Comparison of ENCODE assay signal across 13 cellular contexts in genomic region chr18:46563317-46563716, GRCh38.
"Had no signal": no experiment of that assay in that cellular context is flagged by ENCODE, and none has a peak within 500 bp of the region (broad histone marks: within the 10 kb centered on the region; RNA-seq: fewer than 3 reads in every experiment).

No MANE protein-coding gene starts in this region.

- H3K4me1 Mint-ChIP-seq: activated CD4-positive, alpha-beta memory T cell treated with anti-CD3 and anti-CD28 coated beads, Interleukin-2, amount 10 ng/mL, durations not matched to agents 7 days and 5 days; stimulated activated effector memory CD8-positive, alpha-beta T cell treated with anti-CD3 and anti-CD28 coated beads, Interleukin-12 subunit alpha, Interleukin-12 subunit beta, amount 100 ng/mL, for 72 hours had no signal

- DNase-seq: activated CD4-positive, alpha-beta memory T cell treated with anti-CD3 and anti-CD28 coated beads, Interleukin-2, amount 10 ng/mL, durations not matched to agents 7 days and 5 days; activated CD4-positive, alpha-beta T cell treated with anti-CD3 and anti-CD28 coated beads for 4 hours; activated effector memory CD4-positive, alpha-beta T cell treated with Interleukin-2 at 50 U/mL for 16 hours; activated naive CD4-positive, alpha-beta T cell treated with anti-CD3 and anti-CD28 coated beads, Interleukin-2, amount 50 U/mL, for 16 hours; activated T-cell treated with anti-CD3 and anti-CD28 coated beads, Interleukin-2, amount 50 U/mL, for 24 hours; dermis blood vessel endothelial cell; heart left ventricle; kidney; left ventricle myocardium inferior; nucleus accumbens; tibial artery had no signal

- H3K9me3 Mint-ChIP-seq: activated CD4-positive, alpha-beta memory T cell treated with anti-CD3 and anti-CD28 coated beads, Interleukin-2, amount 10 ng/mL, durations not matched to agents 7 days and 5 days; activated T-cell treated with anti-CD3 and anti-CD28 coated beads, Interleukin-2, amount 50 U/mL, for 24 hours; natural killer cell treated with Interleukin-12 subunit alpha and Interleukin-12 subunit beta and Interleukin-15 and Interleukin-18, amount 100 ng/mL, for 72 hours; stimulated activated effector memory CD8-positive, alpha-beta T cell treated with anti-CD3 and anti-CD28 coated beads, Interleukin-12 subunit alpha, Interleukin-12 subunit beta, amount 100 ng/mL, for 72 hours had no signal

- H3K36me3 Mint-ChIP-seq: natural killer cell treated with Interleukin-12 subunit alpha and Interleukin-12 subunit beta and Interleukin-15 and Interleukin-18, amount 100 ng/mL, for 72 hours; stimulated activated effector memory CD8-positive, alpha-beta T cell treated with anti-CD3 and anti-CD28 coated beads, Interleukin-12 subunit alpha, Interleukin-12 subunit beta, amount 100 ng/mL, for 72 hours had no signal

- ATAC-seq: heart left ventricle; natural killer cell treated with Interleukin-12 subunit alpha and Interleukin-12 subunit beta and Interleukin-15 and Interleukin-18, amount 100 ng/mL, for 72 hours; stimulated activated effector memory CD8-positive, alpha-beta T cell treated with anti-CD3 and anti-CD28 coated beads, Interleukin-12 subunit alpha, Interleukin-12 subunit beta, amount 100 ng/mL, for 72 hours had no signal

- H3K9me3 ChIP-seq: heart left ventricle, left ventricle myocardium inferior, tibial artery had no signal

- H3K4me1 ChIP-seq: heart left ventricle, left ventricle myocardium inferior, tibial artery had no signal

- H3K27me3 ChIP-seq: heart left ventricle, tibial artery had no signal

- H3K27ac Mint-ChIP-seq: activated CD4-positive, alpha-beta memory T cell treated with anti-CD3 and anti-CD28 coated beads, Interleukin-2, amount 10 ng/mL, durations not matched to agents 7 days and 5 days; activated T-cell treated with anti-CD3 and anti-CD28 coated beads, Interleukin-2, amount 50 U/mL, for 24 hours; natural killer cell treated with Interleukin-12 subunit alpha and Interleukin-12 subunit beta and Interleukin-15 and Interleukin-18, amount 100 ng/mL, for 72 hours; stimulated activated effector memory CD8-positive, alpha-beta T cell treated with anti-CD3 and anti-CD28 coated beads, Interleukin-12 subunit alpha, Interleukin-12 subunit beta, amount 100 ng/mL, for 72 hours had no signal

- H3K4me3 Mint-ChIP-seq: activated CD4-positive, alpha-beta memory T cell treated with anti-CD3 and anti-CD28 coated beads, Interleukin-2, amount 10 ng/mL, durations not matched to agents 7 days and 5 days; activated T-cell treated with anti-CD3 and anti-CD28 coated beads, Interleukin-2, amount 50 U/mL, for 24 hours; natural killer cell treated with Interleukin-12 subunit alpha and Interleukin-12 subunit beta and Interleukin-15 and Interleukin-18, amount 100 ng/mL, for 72 hours; stimulated activated effector memory CD8-positive, alpha-beta T cell treated with anti-CD3 and anti-CD28 coated beads, Interleukin-12 subunit alpha, Interleukin-12 subunit beta, amount 100 ng/mL, for 72 hours had no signal

- H3K4me3 ChIP-seq: heart left ventricle, left ventricle myocardium inferior, tibial artery had no signal

- H3K36me3 ChIP-seq: heart left ventricle, left ventricle myocardium inferior, tibial artery had no signal

- H3K27ac ChIP-seq: heart left ventricle, left ventricle myocardium inferior, tibial artery had no signal
